1 cellular context compared by ENCODE assay signal in genomic region chr22:38924197-38924952, GRCh38.
TF ChIP-seq lines count a peak whose summit lies in the region.

No MANE protein-coding gene starts in this region.

TF ChIP-seq in HEK293, 187 proteins besides CTCF, POLR2A, EP300 and RAD21 (continued from another document):
- TF ChIP-seq PRDM2 (tag by site-specific recombination; IDR thresholded peaks at IDR 0.05; ENCODE audit: borderline replicate concordance) (no peak), ZNF140 (tag by site-specific recombination; IDR thresholded peaks at IDR 0.05) (no peak), SCRT1 (tag by site-specific recombination; IDR thresholded peaks at IDR 0.05; ENCODE audit: borderline replicate concordance) (no peak), ZNF184 (tag by site-specific recombination; IDR thresholded peaks at IDR 0.05) (0 out of 2 replicates have a peak, but pooled peaks have one; percentile 45), ZNF639 (tag by site-specific recombination; IDR thresholded peaks at IDR 0.05) (peak; percentile 85), ZNF10 (tag by site-specific recombination; IDR thresholded peaks at IDR 0.05) (no peak; the same call in 1 of the 2 replicates), ZBTB6 (tag by site-specific recombination; IDR thresholded peaks at IDR 0.05) (no peak), MYNN (tag by site-specific recombination; IDR thresholded peaks at IDR 0.05; ENCODE audit: borderline replicate concordance) (0 out of 2 replicates have a peak, but pooled peaks have one; percentile 38), ZNF785 (tag by site-specific recombination; IDR thresholded peaks at IDR 0.05) (no peak), ZBTB1 (tag by site-specific recombination; IDR thresholded peaks at IDR 0.05) (0 out of 2 replicates have a peak, but pooled peaks have one; percentile 72), ZNF501 (tag by site-specific recombination; IDR thresholded peaks at IDR 0.05) (no peak; the same call in 1 of the 2 replicates), ZBTB21 (tag by site-specific recombination; IDR thresholded peaks at IDR 0.05) (peak; percentile 73), ZNF112 (tag by site-specific recombination; IDR thresholded peaks at IDR 0.05) (no peak), ZBTB49 (tag by site-specific recombination; IDR thresholded peaks at IDR 0.05; ENCODE audit: low read depth) (no peak), ZNF280D (tag by site-specific recombination; IDR thresholded peaks at IDR 0.05) (no peak), ZNF311 (tag by site-specific recombination; IDR thresholded peaks at IDR 0.05; ENCODE audit: borderline replicate concordance) (no peak), ZNF394 (tag by site-specific recombination; IDR thresholded peaks at IDR 0.05; ENCODE audit: borderline replicate concordance) (0 out of 2 replicates have a peak, but pooled peaks have one; percentile 35), ZNF654 (tag by site-specific recombination; IDR thresholded peaks at IDR 0.05; ENCODE audit: low read depth) (0 out of 2 replicates have a peak, but pooled peaks have one; percentile 4), ZNF777 (tag by site-specific recombination; IDR thresholded peaks at IDR 0.05; ENCODE audit: borderline replicate concordance) (no peak), REST (tag by site-specific recombination; IDR thresholded peaks at IDR 0.05) (no peak; the same call in 1 of the 2 replicates), GLI4 (tag by site-specific recombination; IDR thresholded peaks at IDR 0.05) (no peak), REPIN1 (tag by site-specific recombination; IDR thresholded peaks at IDR 0.05; ENCODE audit: low read depth) (no peak), ZNF132 (tag by site-specific recombination; IDR thresholded peaks at IDR 0.05; ENCODE audit: borderline replicate concordance) (no peak), MZF1 (tag by site-specific recombination; IDR thresholded peaks at IDR 0.05; ENCODE audit: borderline replicate concordance) (peak; percentile 50; the same call in 1 of the 2 replicates), ZNF830 (tag by site-specific recombination; IDR thresholded peaks at IDR 0.05; ENCODE audit: low read depth) (no peak), ZFP37 (tag by site-specific recombination; IDR thresholded peaks at IDR 0.05) (no peak)
